In genomic region chr6:133916650-133917151, GRCh38 we compare ENCODE assay signal across 8 cellular contexts. TPM values are rescaled to one million over a fixed set of nuclear protein-coding genes. Genes with fewer than 3 reads are reported as not detected.
A peak's percentile ranks its signal among the peaks of the same experiment; 100 is the strongest.
DNase-seq lines count a peak whose midpoint lies in the region; ATAC-seq and TF ChIP-seq lines count a peak whose summit lies in the region.

No MANE protein-coding gene starts in this region.

- no peaks in the 10 kb centered on the region for H3K9me2 ChIP-seq in hepatocyte (replicated peaks; ENCODE audit: insufficient read depth)

- H3K4me1 ChIP-seq in ascending aorta (no peaks in the 10 kb centered on the region), hepatocyte (ENCODE audit: insufficient read depth) (no peaks in the 10 kb centered on the region)

- H3K79me2 ChIP-seq in hepatocyte = no peaks in the 10 kb centered on the region

- H3K27me3 ChIP-seq in ascending aorta (no peaks in the 10 kb centered on the region), hepatocyte (no peaks in the 10 kb centered on the region)

- ATAC-seq in HG02870 (IDR thresholded peaks at IDR 0.05; ENCODE audit: unreplicated experiment) = peak; percentile 78

- H4K20me1 ChIP-seq in hepatocyte (ENCODE audit: insufficient read depth, poor library complexity, severe bottlenecking) = no peaks in the 10 kb centered on the region

- no peak overlapping the region for H3K27ac ChIP-seq in ascending aorta
- no peak overlapping the region for H3K27ac ChIP-seq in hepatocyte

- no peak overlapping the region for H3K4me3 ChIP-seq in ascending aorta
- no peak overlapping the region for H3K4me3 ChIP-seq in hepatocyte
- no peak overlapping the region for H3K4me3 ChIP-seq in skeletal muscle cell (ENCODE audit: low read depth, low read length)

- no peaks in the 10 kb centered on the region for H3K9me3 ChIP-seq in ascending aorta
- no peaks in the 10 kb centered on the region for H3K9me3 ChIP-seq in hepatocyte (ENCODE audit: low read depth)

- in situ Hi-C loops in GM13976 (cut with MboI; ENCODE audit: low sequenced_read_pairs, unreplicated experiment) = no loop called here

- no peak overlapping the region for H2AFZ ChIP-seq in hepatocyte

- H3K36me3 ChIP-seq in ascending aorta (no peaks in the 10 kb centered on the region), hepatocyte (replicated peaks; ENCODE audit: insufficient read depth, low read depth) (no peaks in the 10 kb centered on the region)

- DNase-seq in GM13976 (ENCODE audit: low spot score) (peak; percentile 41), NCI-H1694 (lab: John Stamatoyannopoulos, UW) (peak; percentile 52), T-helper 2 cell (peak; percentile 21 to 65 (median 49)), ascending aorta (ENCODE audit: low spot score in 2 of 2) (peak; percentile 32 to 92), hepatocyte (ENCODE audit: low spot score) (peak; percentile 93), skeletal muscle cell (ENCODE audit: low read depth) (peak; percentile 69), mesenteric fat pad (ENCODE audit: low spot score) (no peak)

- H3K4me2 ChIP-seq in hepatocyte = peak overlapping the region; percentile 61

- intact Hi-C loops in ascending aorta (cut with DNase I) = loop anchor here (1.0 kb wide), 1 partner anchor 347 kb away; no protein-coding TSS in a partner anchor

- 19% methylated on average over 8 of the region's 8 CpGs for WGBS in hepatocyte (ENCODE audit: low lambda C conversion rate, missing lambda C conversion rate)

- peak; percentile 93 for TF ChIP-seq CTCF in GM13976 (IDR thresholded peaks at IDR 0.05; ENCODE audit: borderline replicate concordance, control extremely low read depth, extremely low read depth, insufficient read depth, missing control alignments)
- peak; percentile 80 to 92 (median 84) for TF ChIP-seq CTCF in ascending aorta (IDR thresholded peaks at IDR 0.05)
- TF ChIP-seq CTCF in hepatocyte (IDR thresholded peaks at IDR 0.05; ENCODE audit: poor library complexity) = peak; percentile 98

RNA-seq across cellular contexts. Expression of gene TCF21, which starts 27.8 kb away (rescaled TPM):
- 0.32 TPM for total RNA-seq in ascending aorta
- total RNA-seq in hepatocyte = 9.0 and 10.1 TPM in 2 replicates
- polyA plus RNA-seq in hepatocyte = 8.2 and 8.6 TPM in 2 replicates
- total RNA-seq in mesenteric fat pad = 5.2 TPM

RNA-seq across cellular contexts. Expression of gene TBPL1, which starts 36.3 kb away (rescaled TPM):
- 23.1 TPM for total RNA-seq in ascending aorta
- total RNA-seq in hepatocyte = 26.2 and 38.1 TPM in 2 replicates
- 36.8 and 38.8 TPM in 2 replicates for polyA plus RNA-seq in hepatocyte
- total RNA-seq in mesenteric fat pad = 16.5 TPM
